Comparison of ENCODE assay signal across 22 cellular contexts in the genomic region with DNA sequence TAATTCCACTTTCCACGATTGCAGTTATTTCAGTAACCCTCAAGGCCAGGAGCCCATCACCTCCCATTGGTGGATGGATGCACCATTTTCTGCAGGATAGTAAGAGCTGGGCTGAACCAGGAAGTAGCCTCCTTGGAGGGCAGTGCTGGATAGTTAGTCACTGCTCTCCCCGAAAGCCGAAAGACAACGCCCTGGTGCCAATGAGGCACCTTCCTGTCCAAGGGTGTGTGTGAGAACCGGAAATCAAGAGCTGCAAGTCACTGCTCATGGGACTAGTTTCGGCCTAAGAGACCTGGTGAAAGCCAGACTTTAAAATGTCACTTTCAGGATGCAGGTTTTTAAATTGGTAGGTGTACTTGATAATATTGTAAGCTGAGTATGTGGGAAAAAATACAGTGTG.
DNase-seq lines count a peak whose midpoint lies in the region; ATAC-seq and TF ChIP-seq lines count a peak whose summit lies in the region.
"Had no signal": no experiment of that assay in that cellular context is flagged by ENCODE, and none has a peak within 500 bp of the region (broad histone marks: within the 10 kb centered on the region; RNA-seq: fewer than 3 reads in every experiment).

No MANE protein-coding gene starts in this region.

- 39% methylated on average over 5 of the region's 6 CpGs for WGBS in mammary epithelial cell (ENCODE audit: low coverage, missing lambda C conversion rate)
- 50 to 84% methylated on average over 2 to 5 of the region's 6 CpGs for WGBS in transverse colon (ENCODE audit: low coverage in 1 of 2), 2 donors

- ATAC-seq in HG03139 (IDR thresholded peaks at IDR 0.05; ENCODE audit: unreplicated experiment) (no peak), GM19324 (IDR thresholded peaks at IDR 0.05; ENCODE audit: low FRiP score, unreplicated experiment) (no peak)

- dilution Hi-C loops in mammary epithelial cell (cut with HindIII; ENCODE audit: low sequenced_read_pairs): no loop called here

- TF ChIP-seq CTCF in mammary epithelial cell (conservative IDR thresholded peaks at IDR 0.05 in 1 of 2, IDR thresholded peaks at IDR 0.05 in 1 of 2; ENCODE audit: extremely low read depth in 1 of 2, insufficient read depth in 1 of 2, low read depth in 1 of 2, low read length in 2 of 2) (no peak), transverse colon (IDR thresholded peaks at IDR 0.05) (no peak)

- peak overlapping the region; percentile 30 for H3K9ac ChIP-seq in mammary epithelial cell (ENCODE audit: insufficient read depth, low read length)

- no peaks in the 10 kb centered on the region for H3K27me3 ChIP-seq in mammary epithelial cell (ENCODE audit: insufficient read depth, low read length)
- no peaks in the 10 kb centered on the region for H3K27me3 ChIP-seq in CD8-positive, alpha-beta memory T cell (ENCODE audit: insufficient read depth, low read length, poor library complexity, severe bottlenecking)
- H3K27me3 ChIP-seq in transverse colon: no peaks in the 10 kb centered on the region
- H3K27me3 ChIP-seq: Peyer's patch had no signal

- H3K27ac ChIP-seq in mammary epithelial cell (ENCODE audit: insufficient read depth, low read depth, low read length) (peak overlapping the region; percentile 96), transverse colon (no peak overlapping the region)
- no peak overlapping the region for H3K27ac ChIP-seq in CD8-positive, alpha-beta memory T cell (ENCODE audit: low read depth, low read length)
- H3K27ac ChIP-seq: C4-2B, dorsolateral prefrontal cortex, Peyer's patch, SK-N-MC had no signal

- BruUV-seq in mammary epithelial cell (replicated peaks; lab: Mats Ljungman, UMichigan): no TSS peak

- H3K27me3 Mint-ChIP-seq in CD8-positive, alpha-beta memory T cell: no peaks in the 10 kb centered on the region

- H3K9me3 ChIP-seq in mammary epithelial cell (replicated peaks; ENCODE audit: insufficient read depth, low read length) (no peaks in the 10 kb centered on the region), transverse colon (no peaks in the 10 kb centered on the region)
- no peaks in the 10 kb centered on the region for H3K9me3 ChIP-seq in CD8-positive, alpha-beta memory T cell (ENCODE audit: low read length)
- H3K9me3 ChIP-seq: Peyer's patch had no signal

- H3K4me2 ChIP-seq in mammary epithelial cell (ENCODE audit: insufficient read depth, low read depth, low read length): no peak overlapping the region

- no peaks in the 10 kb centered on the region for H3K36me3 ChIP-seq in mammary epithelial cell (ENCODE audit: insufficient read depth, low read length)
- H3K36me3 ChIP-seq in CD8-positive, alpha-beta memory T cell (ENCODE audit: insufficient read depth, low read length): no peaks in the 10 kb centered on the region
- no peaks in the 10 kb centered on the region for H3K36me3 ChIP-seq in transverse colon
- H3K36me3 ChIP-seq: Peyer's patch had no signal

- H3K4me1 ChIP-seq in mammary epithelial cell (ENCODE audit: insufficient read depth, low read length): peaks cover 64% of the 10 kb centered on the region
- H3K4me1 ChIP-seq in CD8-positive, alpha-beta memory T cell (ENCODE audit: insufficient read depth, low read length): no peaks in the 10 kb centered on the region
- H3K4me1 ChIP-seq in transverse colon: peaks cover 0 to 14% (median 3%) of the 10 kb centered on the region in 4 donors
- H3K4me1 ChIP-seq: Peyer's patch had no signal

- H3K4me3 Mint-ChIP-seq in CD8-positive, alpha-beta memory T cell: no peak overlapping the region
- H3K4me3 Mint-ChIP-seq: nephron progenitor cell had no signal

- no peaks in the 10 kb centered on the region for H3K36me3 Mint-ChIP-seq in CD8-positive, alpha-beta memory T cell

- H3K9me3 Mint-ChIP-seq in CD8-positive, alpha-beta memory T cell: peaks cover 0 to 2% (median 0%) of the 10 kb centered on the region in 5 donors
- H3K9me3 Mint-ChIP-seq: nephron progenitor cell had no signal

- intact Hi-C loops in mammary epithelial cell (cut with micrococcal nuclease): loop anchor here (5.0 kb wide), 1 partner anchor 1000 kb away; no protein-coding TSS in a partner anchor
- intact Hi-C loops in transverse colon (cut with DNase I; ENCODE audit: low total_unique reads): no loop called here

- no peak for TF ChIP-seq POLR2A in transverse colon (IDR thresholded peaks at IDR 0.05)

- DNase-seq in DMS53 (lab: John Stamatoyannopoulos, UW): peak; percentile 87
- peak; percentile 47 for DNase-seq in LoVo (ENCODE audit: low spot score)
- DNase-seq in mammary epithelial cell: peak; percentile 93
- peak; percentile 31 for DNase-seq in iris pigment epithelial cell (ENCODE audit: low read depth)
- no peak for DNase-seq in CD8-positive, alpha-beta memory T cell
- no peak for DNase-seq in transverse colon
- DNase-seq: activated CD4-positive, alpha-beta T cell treated with anti-CD3 and anti-CD28 coated beads for 48 hours; activated naive CD4-positive, alpha-beta T cell treated with anti-CD3 and anti-CD28 coated beads, Interleukin-2, amount 50 U/mL, for 16 hours; activated T-cell treated with anti-CD3 and anti-CD28 coated beads, Interleukin-2, amount 50 U/mL, for 48 hours; anterior cingulate cortex; central memory CD4-positive, alpha-beta T cell; dorsolateral prefrontal cortex; GF-D8; KG1; nephron progenitor cell; NK-92 treated with Interleukin-12 subunit alpha and Interleukin-12 subunit beta, amount 100 ng/mL, for 24 hours; Peyer's patch; T-helper 2 cell had no signal

- no peaks in the 10 kb centered on the region for H4K20me1 ChIP-seq in mammary epithelial cell (ENCODE audit: insufficient read depth, low read length)

- no peak overlapping the region for H3K27ac Mint-ChIP-seq in CD8-positive, alpha-beta memory T cell
- H3K27ac Mint-ChIP-seq: nephron progenitor cell had no signal

- no peak for TF ChIP-seq EP300 in transverse colon (IDR thresholded peaks at IDR 0.05; ENCODE audit: low read depth)

- POLR2A ChIA-PET in CD8-positive, alpha-beta memory T cell (lab: Charles Lee): no interaction called here

- no peaks in the 10 kb centered on the region for H3K79me2 ChIP-seq in mammary epithelial cell (ENCODE audit: insufficient read depth, low read length)

- H3K4me3 ChIP-seq in mammary epithelial cell (replicated peaks in 1 of 3; ENCODE audit: insufficient read depth in 1 of 3, low read depth in 2 of 3, low read length in 3 of 3) (no peak overlapping the region), transverse colon (no peak overlapping the region)
- H3K4me3 ChIP-seq in CD8-positive, alpha-beta memory T cell (ENCODE audit: low read length): no peak overlapping the region
- H3K4me3 ChIP-seq: dorsolateral prefrontal cortex, Peyer's patch, SK-N-MC had no signal

- CTCF ChIA-PET in mammary epithelial cell (lab: Charles Lee; ENCODE audit: low non-redundant PET): interaction anchor here (0.6 kb wide), 1 partner anchor 49 kb away, joined by 4 read pairs; no protein-coding TSS in a partner anchor
- CTCF ChIA-PET in CD8-positive, alpha-beta memory T cell (lab: Charles Lee): no interaction called here

- peak overlapping the region; percentile 19 for H2AFZ ChIP-seq in mammary epithelial cell (ENCODE audit: low read depth, low read length)

- H3K4me1 Mint-ChIP-seq in CD8-positive, alpha-beta memory T cell: no peaks in the 10 kb centered on the region

- in situ Hi-C loops in mammary epithelial cell (cut with MboI; ENCODE audit: low sequenced_read_pairs in 2 of 2): loop anchor here in 1 of 2 donors (5.0 to 10.0 kb wide), 3 partner anchors 70 to 205 kb away; a partner anchor contains a TSS
- in situ Hi-C loops in transverse colon (cut with MboI; ENCODE audit: low pct_ligation_motif_present in 1 of 4, low pct_unique_long_range_greater_than_20kb in 1 of 4, low sequenced_read_pairs in 3 of 4): loop anchor here in 1 of 4 donors (25.0 kb wide), 1 partner anchor 220 kb away; no protein-coding TSS in a partner anchor

Comparison
In these comparisons a context has a peak if more than half of its experiments do, and no peak if none do; other contexts are left out.
1. DNase-seq: peak in DMS53 (single experiment), LoVo (single experiment), mammary epithelial cell (single experiment) and iris pigment epithelial cell (single experiment); none in CD8-positive, alpha-beta memory T cell (0 of 5) and transverse colon (single experiment).